2 cellular contexts compared by ENCODE assay signal in genomic region chr3:185768578-185768982, GRCh38.
TF ChIP-seq lines count a peak whose summit lies in the region.
"Not testable (repeated sequence)": the region's sequence is repeated elsewhere in the genome, so short reads cannot be mapped to it uniquely, and the experiment has no call there.

No MANE protein-coding gene starts in this region.

TF ChIP-seq in WTC11, 78 proteins besides CTCF, POLR2A, EP300 and RAD21:
- TF ChIP-seq USF1 (CRISPR knock-in tag; IDR thresholded peaks at IDR 0.05): peak; percentile 78
- TF ChIP-seq TEAD1 (CRISPR knock-in tag; IDR thresholded peaks at IDR 0.05): 0 out of 2 replicates have a peak, but pooled peaks have one; percentile 31
- peak; percentile 84 for TF ChIP-seq USF2 (CRISPR knock-in tag; IDR thresholded peaks at IDR 0.05)

TF ChIP-seq in K562, 482 proteins besides CTCF, POLR2A, EP300 and RAD21:
- TF ChIP-seq TFE3 (CRISPR knock-in tag; IDR thresholded peaks at IDR 0.05): peak; percentile 96
- peak; percentile 61 for TF ChIP-seq CTCFL (IDR thresholded peaks at IDR 0.05; ENCODE audit: borderline replicate concordance, insufficient read depth, low read depth, low read length, poor library complexity, severe bottlenecking)
- TF ChIP-seq CC2D1A (IDR thresholded peaks at IDR 0.05): peak; percentile 61; the same call in 1 of the 2 replicates
- TF ChIP-seq USF2 (CRISPR knock-in tag; IDR thresholded peaks at IDR 0.05): peak; percentile 86
- TF ChIP-seq SMC3 (conservative IDR thresholded peaks at IDR 0.05; ENCODE audit: insufficient read depth, low read depth, low read length): peak; percentile 40; the same call in 1 of the 2 replicates
- peak; percentile 91 for TF ChIP-seq TOE1 (IDR thresholded peaks at IDR 0.05; ENCODE audit: borderline replicate concordance)
- TF ChIP-seq TOE1 (CRISPR knock-in tag; IDR thresholded peaks at IDR 0.05; ENCODE audit: borderline replicate concordance, low read depth): not testable (repeated sequence)
- 0 out of 2 replicates have a peak, but pooled peaks have one; percentile 24 for TF ChIP-seq ETV5 (CRISPR knock-in tag; IDR thresholded peaks at IDR 0.05; ENCODE audit: low read depth)
- TF ChIP-seq CHAMP1 (IDR thresholded peaks at IDR 0.05): peak; percentile 68; the same call in 1 of the 2 replicates
- peak; percentile 82; the same call in 1 of the 2 replicates for TF ChIP-seq MITF (IDR thresholded peaks at IDR 0.05)
- TF ChIP-seq RAD51 (IDR thresholded peaks at IDR 0.05; ENCODE audit: borderline replicate concordance, low read depth): peak; percentile 84
- TF ChIP-seq USF1 (CRISPR knock-in tag; IDR thresholded peaks at IDR 0.05): peak; percentile 74
- TF ChIP-seq L3MBTL2 (IDR thresholded peaks at IDR 0.05): 0 out of 2 replicates have a peak, but pooled peaks have one; percentile 24
- TF ChIP-seq CBFA2T2 (conservative IDR thresholded peaks at IDR 0.05): peak; percentile 28
- TF ChIP-seq DEAF1 (CRISPR knock-in tag; IDR thresholded peaks at IDR 0.05): peak; percentile 40; the same call in 1 of the 2 replicates
